ENCODE assay signal across 8 cellular contexts in genomic region chr3:14124223-14124614, GRCh38. TPM values are rescaled to one million over a fixed set of nuclear protein-coding genes. Genes with fewer than 3 reads are reported as not detected.
DNase-seq lines count a peak whose midpoint lies in the region; ATAC-seq lines count a peak whose summit lies in the region.

No MANE protein-coding gene starts in this region.

- H3K9ac ChIP-seq in mucosa of stomach (ENCODE audit: low read length), result peak overlapping the region; percentile 89

- peaks cover 5% of the 10 kb centered on the region for H3K36me3 ChIP-seq in mucosa of stomach (ENCODE audit: control insufficient read depth, insufficient read depth, low read length)

- H3K27me3 Mint-ChIP-seq in activated CD8-positive, alpha-beta memory T cell treated with anti-CD3 and anti-CD28 coated beads, Interleukin-2, amount 10 ng/mL, durations not matched to agents 7 days and 5 days, result no peaks in the 10 kb centered on the region

- H3K27ac Mint-ChIP-seq in activated CD8-positive, alpha-beta memory T cell treated with anti-CD3 and anti-CD28 coated beads, Interleukin-2, amount 10 ng/mL, durations not matched to agents 7 days and 5 days, result peak overlapping the region; percentile 89

- no peaks in the 10 kb centered on the region for H3K9me3 Mint-ChIP-seq in activated CD8-positive, alpha-beta memory T cell treated with anti-CD3 and anti-CD28 coated beads, Interleukin-2, amount 10 ng/mL, durations not matched to agents 7 days and 5 days (ENCODE audit: low read depth)

- H3K4me1 Mint-ChIP-seq in activated CD8-positive, alpha-beta memory T cell treated with anti-CD3 and anti-CD28 coated beads, Interleukin-2, amount 10 ng/mL, durations not matched to agents 7 days and 5 days, result peaks cover 61% of the 10 kb centered on the region

- peak overlapping the region; percentile 99 for H3K4me3 Mint-ChIP-seq in activated CD8-positive, alpha-beta memory T cell treated with anti-CD3 and anti-CD28 coated beads, Interleukin-2, amount 10 ng/mL, durations not matched to agents 7 days and 5 days

- ATAC-seq in HG02938 (IDR thresholded peaks at IDR 0.05; ENCODE audit: unreplicated experiment), result peak; percentile 25
- peak; percentile 42 for ATAC-seq in activated CD8-positive, alpha-beta memory T cell treated with anti-CD3 and anti-CD28 coated beads, Interleukin-2, amount 10 ng/mL, durations not matched to agents 7 days and 5 days
- peak; percentile 42 for ATAC-seq in stimulated activated naive CD8-positive, alpha-beta T cell treated with anti-CD3 and anti-CD28 coated beads, Interleukin-15, Interleukin-2, amounts not matched to agents 100 U/mL and 50 U/mL, for 24 hours

- peak overlapping the region; percentile 95 for H3K27ac ChIP-seq in epithelial cell of prostate

- peak; percentile 66 for DNase-seq in NK-92 treated with Interleukin-12 subunit alpha and Interleukin-12 subunit beta, amount 100 ng/mL, for 24 hours (lab: John Stamatoyannopoulos, UW)
- no peak for DNase-seq in NK-92 (lab: John Stamatoyannopoulos, UW; ENCODE audit: unreplicated experiment)
- DNase-seq in NCI-H2171 (lab: John Stamatoyannopoulos, UW), result peak; percentile 10
- peak; percentile 81 for DNase-seq in activated CD8-positive, alpha-beta memory T cell treated with anti-CD3 and anti-CD28 coated beads, Interleukin-2, amount 10 ng/mL, durations not matched to agents 7 days and 5 days
- DNase-seq in epithelial cell of prostate (ENCODE audit: low read depth, low spot score), result no peak
- DNase-seq in stimulated activated naive CD8-positive, alpha-beta T cell treated with anti-CD3 and anti-CD28 coated beads, Interleukin-15, Interleukin-2, amounts not matched to agents 100 U/mL and 50 U/mL, for 24 hours, result peak; percentile 68

- H3K4me3 ChIP-seq in mucosa of stomach (ENCODE audit: low read length), result peak overlapping the region; percentile 95

- peaks cover 27% of the 10 kb centered on the region for H3K4me1 ChIP-seq in mucosa of stomach (ENCODE audit: control insufficient read depth, insufficient read depth, low read length)

- H3K9me3 ChIP-seq in mucosa of stomach (ENCODE audit: control insufficient read depth, low read length), result no peaks in the 10 kb centered on the region

- peaks cover 33% of the 10 kb centered on the region for H3K36me3 Mint-ChIP-seq in activated CD8-positive, alpha-beta memory T cell treated with anti-CD3 and anti-CD28 coated beads, Interleukin-2, amount 10 ng/mL, durations not matched to agents 7 days and 5 days

- CTCF ChIA-PET in activated CD8-positive, alpha-beta memory T cell treated with anti-CD3 and anti-CD28 coated beads, Interleukin-2, amount 10 ng/mL, durations not matched to agents 7 days and 5 days (lab: Charles Lee), result interaction anchor here (1.0 to 3.3 kb wide), 6 partner anchors 10 to 239 kb away, joined by 3 to 19 read pairs (median 8); partner anchors contain the start of genes LSM3 and XPC

- H3K27me3 ChIP-seq in mucosa of stomach (ENCODE audit: control insufficient read depth, insufficient read depth, low read length), result no peaks in the 10 kb centered on the region

RNA-seq across cellular contexts. Expression of gene CHCHD4, which starts 0.5 kb away (rescaled TPM):
- 10 to 100 TPM; 15.2 to 19.7 TPM for total RNA-seq in activated CD8-positive, alpha-beta memory T cell treated with anti-CD3 and anti-CD28 coated beads, Interleukin-2, amount 10 ng/mL, durations not matched to agents 7 days and 5 days

RNA-seq across cellular contexts. Expression of gene TMEM43, which starts 0.6 kb away (rescaled TPM):
- total RNA-seq in activated CD8-positive, alpha-beta memory T cell treated with anti-CD3 and anti-CD28 coated beads, Interleukin-2, amount 10 ng/mL, durations not matched to agents 7 days and 5 days, result 10 to 100 TPM; 27.6 to 31.8 TPM

RNA-seq across cellular contexts. Expression of gene XPC, which starts 54.2 kb away (rescaled TPM):
- total RNA-seq in activated CD8-positive, alpha-beta memory T cell treated with anti-CD3 and anti-CD28 coated beads, Interleukin-2, amount 10 ng/mL, durations not matched to agents 7 days and 5 days, result 10 to 100 TPM; 36.0 to 39.5 TPM

RNA-seq across cellular contexts. Expression of gene LSM3, which starts 54.4 kb away (rescaled TPM):
- total RNA-seq in activated CD8-positive, alpha-beta memory T cell treated with anti-CD3 and anti-CD28 coated beads, Interleukin-2, amount 10 ng/mL, durations not matched to agents 7 days and 5 days, result 10 to 100 TPM; 16.5 to 18.9 TPM

Comparison
In these comparisons a context has a peak if more than half of its experiments do, and no peak if none do; other contexts are left out.
1. DNase-seq: peak in NK-92 treated with Interleukin-12 subunit alpha and Interleukin-12 subunit beta, amount 100 ng/mL, for 24 hours (single experiment), NCI-H2171 (single experiment), activated CD8-positive, alpha-beta memory T cell treated with anti-CD3 and anti-CD28 coated beads, Interleukin-2, amount 10 ng/mL, durations not matched to agents 7 days and 5 days (single experiment) and stimulated activated naive CD8-positive, alpha-beta T cell treated with anti-CD3 and anti-CD28 coated beads, Interleukin-15, Interleukin-2, amounts not matched to agents 100 U/mL and 50 U/mL, for 24 hours (single experiment); none in NK-92 (single experiment) and epithelial cell of prostate (single experiment).
2. Peak in every context shown above with its lines, with median percentiles within 50 percentile points of each other: ATAC-seq.